Comparison of ENCODE assay signal across 14 cellular contexts in genomic region chr10:30781571-30782542, GRCh38.
A peak's percentile ranks its signal among the peaks of the same experiment; 100 is the strongest.
DNase-seq lines count a peak whose midpoint lies in the region; ATAC-seq and TF ChIP-seq lines count a peak whose summit lies in the region.
"Had no signal": no experiment of that assay in that cellular context is flagged by ENCODE, and none has a peak within 500 bp of the region (broad histone marks: within the 10 kb centered on the region; RNA-seq: fewer than 3 reads in every experiment).

No MANE protein-coding gene starts in this region.

- intact Hi-C loops in dorsolateral prefrontal cortex (cut with DNase I), result loop anchor here (2.0 to 10.0 kb wide), 5 partner anchors 29 to 1025 kb away; partner anchors contain the start of gene ZNF438 (in 1 of the 2)

- peak; percentile 47 for DNase-seq in AG09319 (ENCODE audit: extremely low read depth, low read depth)
- no peak for DNase-seq in HL-60 (ENCODE audit: low read depth in 1 of 2, low spot score in 1 of 2)
- peak; percentile 39 to 94 (median 92) for DNase-seq in dorsolateral prefrontal cortex
- peak; percentile 45 for DNase-seq in neural crest cell (ENCODE audit: low read depth, low spot score)
- no peak for DNase-seq in stimulated activated CD4-positive, alpha-beta T cell treated with anti-CD3 and anti-CD28 coated beads, Interleukin-2, amount 100 ng/mL, for 48 hours
- no peak for DNase-seq in stimulated activated CD4-positive, alpha-beta T cell treated with anti-CD3 and anti-CD28 coated beads, Interleukin-12 subunit alpha, Interleukin-12 subunit beta, amount 100 ng/mL, for 4 hours
- DNase-seq in kidney tubule cell (ENCODE audit: low spot score), result no peak
- DNase-seq: activated T-cell treated with anti-CD3 and anti-CD28 coated beads for 4 hours, NCI-H1930, PC-3, retina had no signal

- H3K27ac ChIP-seq in HL-60 (replicated peaks) (peak overlapping the region; percentile 23), dorsolateral prefrontal cortex (peak overlapping the region; percentile 80 to 99 (median 98))

- no peak for ATAC-seq in GM21528 (IDR thresholded peaks at IDR 0.05; ENCODE audit: low FRiP score, unreplicated experiment)
- ATAC-seq: HCT116, HepG2 had no signal

- H3K27me3 ChIP-seq in HL-60 (ENCODE audit: insufficient read depth, poor library complexity, severe bottlenecking) (no peaks in the 10 kb centered on the region), dorsolateral prefrontal cortex (no peaks in the 10 kb centered on the region)

- H3K9me3 Mint-ChIP-seq in neural crest cell, result no peaks in the 10 kb centered on the region

- H3K27ac Mint-ChIP-seq in neural crest cell (ENCODE audit: unreplicated experiment), result peak overlapping the region; percentile 99

- no peaks in the 10 kb centered on the region for H3K27me3 Mint-ChIP-seq in neural crest cell (ENCODE audit: low read depth)

- TF ChIP-seq CTCF in AG09319 (IDR thresholded peaks at IDR 0.05; ENCODE audit: low read depth, low read length) (no peak), HL-60 (IDR thresholded peaks at IDR 0.05; ENCODE audit: insufficient read depth, low read length) (no peak), dorsolateral prefrontal cortex (IDR thresholded peaks at IDR 0.05 in 54 of 56, conservative IDR thresholded peaks at IDR 0.05 in 2 of 56; ENCODE audit: low read depth in 1 of 56, partially characterized antibody in 56 of 56) (peak in 29 of 56 donors; percentile 4 to 49 (median 27)), neural crest cell (conservative IDR thresholded peaks at IDR 0.05) (no peak)

- H3K4me3 ChIP-seq in HL-60 (replicated peaks; ENCODE audit: insufficient read depth, low read length), result no peak overlapping the region
- H3K4me3 ChIP-seq in dorsolateral prefrontal cortex, result peak overlapping the region in 4 of 59 donors; percentile 4 to 14 (median 8)

- peaks cover 49% of the 10 kb centered on the region for H3K4me1 Mint-ChIP-seq in neural crest cell

- no peak overlapping the region for H3K4me3 Mint-ChIP-seq in neural crest cell

- H3K36me3 Mint-ChIP-seq in neural crest cell (ENCODE audit: low read depth), result no peaks in the 10 kb centered on the region

Comparison
In these comparisons a context has a peak if more than half of its experiments do, and no peak if none do; other contexts are left out.
1. DNase-seq: peak in AG09319 (single experiment), dorsolateral prefrontal cortex (10 of 10) and neural crest cell (single experiment); none in HL-60 (0 of 2), stimulated activated CD4-positive, alpha-beta T cell treated with anti-CD3 and anti-CD28 coated beads, Interleukin-2, amount 100 ng/mL, for 48 hours (0 of 2), stimulated activated CD4-positive, alpha-beta T cell treated with anti-CD3 and anti-CD28 coated beads, Interleukin-12 subunit alpha, Interleukin-12 subunit beta, amount 100 ng/mL, for 4 hours (single experiment) and kidney tubule cell (single experiment).
2. CTCF ChIP-seq: peak in dorsolateral prefrontal cortex (29 of 56); none in AG09319 (single experiment), HL-60 (single experiment) and neural crest cell (single experiment).